ENCODE assay signal across 18 cellular contexts in the genomic region with DNA sequence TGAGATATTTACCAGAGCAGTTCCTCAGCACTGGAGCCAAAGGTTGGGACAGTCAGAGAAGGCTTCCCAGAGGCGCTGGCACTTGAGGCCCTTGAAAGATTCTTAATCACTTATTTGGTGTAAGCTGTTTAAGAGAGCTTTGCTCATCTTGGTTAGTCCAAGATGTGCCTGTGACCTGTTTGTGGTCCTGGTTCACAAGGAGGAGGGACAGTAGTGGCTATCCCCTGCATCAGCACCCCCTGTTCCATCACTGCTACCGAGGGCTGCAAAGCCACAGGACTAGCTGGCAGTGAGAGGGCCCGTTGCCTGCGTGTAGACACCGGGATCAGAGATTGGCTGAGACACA. TPM values are rescaled to one million over a fixed set of nuclear protein-coding genes. Genes with fewer than 3 reads are reported as not detected.
DNase-seq lines count a peak whose midpoint lies in the region; ATAC-seq and TF ChIP-seq lines count a peak whose summit lies in the region.
"Had no signal": no experiment of that assay in that cellular context is flagged by ENCODE, and none has a peak within 500 bp of the region (broad histone marks: within the 10 kb centered on the region; RNA-seq: fewer than 3 reads in every experiment).

No MANE protein-coding gene starts in this region.

- intact Hi-C loops in transverse colon (cut with DNase I; ENCODE audit: low total_unique reads): no loop called here

- in situ Hi-C loops in transverse colon (cut with MboI; ENCODE audit: low pct_ligation_motif_present in 1 of 4, low pct_unique_long_range_greater_than_20kb in 1 of 4, low sequenced_read_pairs in 3 of 4): no loop called here

- no peaks in the 10 kb centered on the region for H3K36me3 ChIP-seq in duodenal mucosa (ENCODE audit: control insufficient read depth in 1 of 2, insufficient read depth in 2 of 2, low read length in 2 of 2)
- no peaks in the 10 kb centered on the region for H3K36me3 ChIP-seq in mucosa of stomach (ENCODE audit: control insufficient read depth, insufficient read depth, low read length)
- no peaks in the 10 kb centered on the region for H3K36me3 ChIP-seq in transverse colon
- H3K36me3 ChIP-seq: HAP-1 had no signal

- H3K4me1 ChIP-seq in duodenal mucosa (ENCODE audit: control insufficient read depth in 1 of 2, insufficient read depth in 2 of 2, low read length in 2 of 2) (peaks cover 47 to 79% of the 10 kb centered on the region in 2 donors), mucosa of stomach (ENCODE audit: control insufficient read depth, insufficient read depth, low read length) (peaks cover 94% of the 10 kb centered on the region), transverse colon (peaks cover 16 to 53% (median 30%) of the 10 kb centered on the region in 4 donors)
- H3K4me1 ChIP-seq: HAP-1 had no signal

- H3K27ac ChIP-seq in duodenal mucosa (ENCODE audit: low read depth, low read length) (peak overlapping the region; percentile 68), transverse colon (peak overlapping the region; percentile 76 to 83 (median 78))
- H3K27ac ChIP-seq: GM23248 had no signal

- WGBS in transverse colon (ENCODE audit: low coverage in 1 of 2), 2 donors: 40 to 61% methylated on average over 3 to 5 of the region's 5 CpGs

- peak overlapping the region; percentile 44 to 59 for H3K4me3 ChIP-seq in duodenal mucosa (ENCODE audit: low read depth in 1 of 2, low read length in 2 of 2)
- H3K4me3 ChIP-seq in mucosa of stomach (ENCODE audit: low read length): peak overlapping the region; percentile 29
- no peak overlapping the region for H3K4me3 ChIP-seq in transverse colon
- H3K4me3 ChIP-seq: GM12878, GM23248, HAP-1 had no signal

- ATAC-seq in HG02970 (IDR thresholded peaks at IDR 0.05; ENCODE audit: low FRiP score, unreplicated experiment) (no peak), HG03432 (IDR thresholded peaks at IDR 0.05; ENCODE audit: unreplicated experiment) (no peak)
- ATAC-seq: GM12878 had no signal

- no peaks in the 10 kb centered on the region for H3K27me3 ChIP-seq in duodenal mucosa (ENCODE audit: control insufficient read depth in 1 of 2, insufficient read depth in 2 of 2, low read length in 2 of 2)
- H3K27me3 ChIP-seq in mucosa of stomach (ENCODE audit: control insufficient read depth, insufficient read depth, low read length): no peaks in the 10 kb centered on the region
- no peaks in the 10 kb centered on the region for H3K27me3 ChIP-seq in transverse colon

- no peak for TF ChIP-seq EP300 in transverse colon (IDR thresholded peaks at IDR 0.05; ENCODE audit: low read depth)

- H3K9me3 ChIP-seq in duodenal mucosa (ENCODE audit: control insufficient read depth in 1 of 2, low read length in 2 of 2): no peaks in the 10 kb centered on the region
- no peaks in the 10 kb centered on the region for H3K9me3 ChIP-seq in mucosa of stomach (ENCODE audit: control insufficient read depth, low read length)
- H3K9me3 ChIP-seq in transverse colon: no peaks in the 10 kb centered on the region
- H3K9me3 ChIP-seq: HAP-1 had no signal

- no peak for TF ChIP-seq POLR2A in transverse colon (IDR thresholded peaks at IDR 0.05)

- peak overlapping the region; percentile 71 to 77 for H3K9ac ChIP-seq in duodenal mucosa (ENCODE audit: low read depth in 1 of 2, low read length in 2 of 2)
- peak overlapping the region; percentile 70 for H3K9ac ChIP-seq in mucosa of stomach (ENCODE audit: low read length)
- H3K9ac ChIP-seq: GM23248 had no signal

- DNase-seq in DMS53 (lab: John Stamatoyannopoulos, UW) (peak; percentile 53), DMS53 treated with DMSO at 0.1 percent for 48 hours (lab: John Stamatoyannopoulos, UW; ENCODE audit: unreplicated experiment) (no peak), transverse colon (no peak), NCI-H446 (lab: John Stamatoyannopoulos, UW) (no peak)
- DNase-seq: 8988T, KBM-7, MV-4-11, NCI-H187, NCI-H2107, NCI-H510A treated with DMSO at 0.1 percent for 48 hours, NCI-H774 had no signal

- TF ChIP-seq CTCF in transverse colon (IDR thresholded peaks at IDR 0.05): no peak

RNA-seq across cellular contexts. Expression of gene VEGFA, which starts 35.7 kb away (rescaled TPM):
- total RNA-seq in transverse colon: 100 to 1,000 TPM; 131 to 608 (median 203) TPM

Comparison
In these comparisons a context has a peak if more than half of its experiments do, and no peak if none do; other contexts are left out.
1. H3K4me3 ChIP-seq: peak in duodenal mucosa (2 of 2) and mucosa of stomach (single experiment); none in transverse colon (0 of 4).